In genomic region chr10:47145290-47145934, GRCh38 we compare ENCODE assay signal across 13 cellular contexts.
"Had no signal": no experiment of that assay in that cellular context is flagged by ENCODE, and none has a peak within 500 bp of the region (broad histone marks: within the 10 kb centered on the region; RNA-seq: fewer than 3 reads in every experiment).

No MANE protein-coding gene starts in this region.

- H3K9me3 ChIP-seq: colonic mucosa, gastroesophageal sphincter, left ventricle myocardium inferior, SJSA1, stomach had no signal

- H3K36me3 Mint-ChIP-seq: memory B cell, natural killer cell had no signal

- H3K4me3 Mint-ChIP-seq: activated CD4-positive, alpha-beta T cell treated with anti-CD3 and anti-CD28 coated beads, Interleukin-2, amount 10 ng/mL, durations not matched to agents 7 days and 5 days; memory B cell; natural killer cell had no signal

- H3K27ac ChIP-seq: colonic mucosa, gastroesophageal sphincter, left ventricle myocardium inferior, SJSA1, stomach had no signal

- H3K36me3 ChIP-seq: colonic mucosa, gastroesophageal sphincter, left ventricle myocardium inferior, SJSA1, stomach had no signal

- H3K27me3 ChIP-seq: colonic mucosa, gastroesophageal sphincter, SJSA1, stomach had no signal

- H3K4me3 ChIP-seq: colonic mucosa, gastroesophageal sphincter, left ventricle myocardium inferior, SJSA1, stomach had no signal

- ATAC-seq: gastroesophageal sphincter, natural killer cell had no signal

- H3K27ac Mint-ChIP-seq: activated CD4-positive, alpha-beta T cell treated with anti-CD3 and anti-CD28 coated beads, Interleukin-2, amount 10 ng/mL, durations not matched to agents 7 days and 5 days; memory B cell; natural killer cell had no signal

- DNase-seq: activated CD4-positive, alpha-beta T cell treated with anti-CD3 and anti-CD28 coated beads, Interleukin-2, amount 10 ng/mL, durations not matched to agents 7 days and 5 days; activated CD8-positive, alpha-beta memory T cell treated with anti-CD3 and anti-CD28 coated beads, Interleukin-2, amount 50 U/mL, for 4 hours; activated effector memory CD4-positive, alpha-beta T cell treated with Interleukin-2 at 50 U/mL for 16 hours; caudate nucleus; colonic mucosa; left ventricle myocardium inferior; natural killer cell; posterior cingulate gyrus; stomach; T1000 had no signal

- H3K4me1 ChIP-seq: colonic mucosa, gastroesophageal sphincter, left ventricle myocardium inferior, SJSA1, stomach had no signal

- H3K4me1 Mint-ChIP-seq: activated CD4-positive, alpha-beta T cell treated with anti-CD3 and anti-CD28 coated beads, Interleukin-2, amount 10 ng/mL, durations not matched to agents 7 days and 5 days; memory B cell; natural killer cell had no signal

- H3K9me3 Mint-ChIP-seq: activated CD4-positive, alpha-beta T cell treated with anti-CD3 and anti-CD28 coated beads, Interleukin-2, amount 10 ng/mL, durations not matched to agents 7 days and 5 days; memory B cell; natural killer cell had no signal
